In genomic region chr9:21812945-21813568, GRCh38 we compare ENCODE assay signal across 1 cellular context.
A peak's percentile ranks its signal among the peaks of the same experiment; 100 is the strongest.
TF ChIP-seq lines count a peak whose summit lies in the region.

No MANE protein-coding gene starts in this region.

TF ChIP-seq in GM12878, 131 proteins besides CTCF, POLR2A, EP300 and RAD21 (continued from another document):
- TF ChIP-seq, protein P1, sequence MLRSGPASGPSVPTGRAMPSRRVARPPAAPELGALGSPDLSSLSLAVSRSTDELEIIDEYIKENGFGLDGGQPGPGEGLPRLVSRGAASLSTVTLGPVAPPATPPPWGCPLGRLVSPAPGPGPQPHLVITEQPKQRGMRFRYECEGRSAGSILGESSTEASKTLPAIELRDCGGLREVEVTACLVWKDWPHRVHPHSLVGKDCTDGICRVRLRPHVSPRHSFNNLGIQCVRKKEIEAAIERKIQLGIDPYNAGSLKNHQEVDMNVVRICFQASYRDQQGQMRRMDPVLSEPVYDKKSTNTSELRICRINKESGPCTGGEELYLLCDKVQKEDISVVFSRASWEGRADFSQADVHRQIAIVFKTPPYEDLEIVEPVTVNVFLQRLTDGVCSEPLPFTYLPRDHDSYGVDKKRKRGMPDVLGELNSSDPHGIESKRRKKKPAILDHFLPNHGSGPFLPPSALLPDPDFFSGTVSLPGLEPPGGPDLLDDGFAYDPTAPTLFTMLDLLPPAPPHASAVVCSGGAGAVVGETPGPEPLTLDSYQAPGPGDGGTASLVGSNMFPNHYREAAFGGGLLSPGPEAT (IDR thresholded peaks at IDR 0.05; ENCODE audit: low read depth): peak; percentile 74
- 0 out of 2 replicates have a peak, but pooled peaks have one; percentile 45 for TF ChIP-seq SMARCA5 (IDR thresholded peaks at IDR 0.05)
TF ChIP-seq in GM12878: peak in this region for 7.
